In the genomic region with DNA sequence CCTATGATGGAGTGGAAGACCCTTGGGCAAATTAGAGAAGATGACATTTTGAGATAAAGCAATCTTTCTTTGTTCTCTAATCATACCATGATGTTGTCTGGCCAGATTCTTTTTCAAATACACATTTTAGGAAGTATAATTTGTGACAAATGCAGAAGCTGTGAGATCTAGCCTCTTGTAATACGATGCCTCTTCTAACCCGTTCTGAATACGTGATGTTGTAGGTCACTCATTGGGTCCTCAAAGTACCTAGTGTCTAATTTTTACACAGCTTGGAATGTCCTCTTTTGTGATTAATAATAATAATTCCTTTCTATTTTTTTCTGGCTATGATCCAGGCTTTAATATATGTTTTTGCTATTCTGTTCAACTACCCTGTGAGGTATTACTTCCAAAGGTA, we compare ENCODE assay signal across 21 cellular contexts.
"Had no signal": no experiment of that assay in that cellular context is flagged by ENCODE, and none has a peak within 500 bp of the region (broad histone marks: within the 10 kb centered on the region; RNA-seq: fewer than 3 reads in every experiment).

No MANE protein-coding gene starts in this region.

- H3K4me3 ChIP-seq: coronary artery, hepatocyte, mucosa of descending colon, right lobe of liver, upper lobe of left lung had no signal

- H2AFZ ChIP-seq: hepatocyte had no signal

- H3K9me3 Mint-ChIP-seq: activated CD4-positive, alpha-beta T cell treated with anti-CD3 and anti-CD28 coated beads, Interleukin-2, amount 10 ng/mL, durations not matched to agents 7 days and 5 days; activated naive CD4-positive, alpha-beta T cell treated with anti-CD3 and anti-CD28 coated beads, Interleukin-2, amount 50 U/mL, for 24 hours; endodermal cell had no signal

- H3K4me3 Mint-ChIP-seq: activated CD4-positive, alpha-beta T cell treated with anti-CD3 and anti-CD28 coated beads, Interleukin-2, amount 10 ng/mL, durations not matched to agents 7 days and 5 days; activated CD8-positive, alpha-beta T cell treated with anti-CD3 and anti-CD28 coated beads, Interleukin-2, amount 10 ng/mL, durations not matched to agents 7 days and 5 days; activated naive CD4-positive, alpha-beta T cell treated with anti-CD3 and anti-CD28 coated beads, Interleukin-2, amount 50 U/mL, for 24 hours; activated T-helper 1 cell treated with anti-CD3 and anti-CD28 coated beads, Interleukin-12 subunit alpha, Interleukin-12 subunit beta, Interleukin-2, Interleukin-4 antibody, amounts not matched to agents 30 ng/mL and 10 ng/mL and 1 ng/mL, durations not matched to agents 14 hours and 24 hours and 36 hours; endodermal cell; memory B cell; stimulated activated memory B cell treated with anti-CD40 and anti-IgM and Interleukin-4, amounts not matched to agents 10 μg/mL and 1 μg/mL and 100 μg/mL, for 72 hours had no signal

- H3K36me3 Mint-ChIP-seq: activated naive CD4-positive, alpha-beta T cell treated with anti-CD3 and anti-CD28 coated beads, Interleukin-2, amount 50 U/mL, for 24 hours; memory B cell; stimulated activated memory B cell treated with anti-CD40 and anti-IgM and Interleukin-4, amounts not matched to agents 10 μg/mL and 1 μg/mL and 100 μg/mL, for 72 hours had no signal

- H3K27me3 ChIP-seq: hepatocyte, right lobe of liver, upper lobe of left lung had no signal

- H3K9ac ChIP-seq: SK-N-SH had no signal

- H3K36me3 ChIP-seq: right lobe of liver, upper lobe of left lung, WERI-Rb-1 had no signal

- H3K4me1 ChIP-seq: right lobe of liver, upper lobe of left lung had no signal

- H3K4me1 Mint-ChIP-seq: activated CD4-positive, alpha-beta T cell treated with anti-CD3 and anti-CD28 coated beads, Interleukin-2, amount 10 ng/mL, durations not matched to agents 7 days and 5 days; activated naive CD4-positive, alpha-beta T cell treated with anti-CD3 and anti-CD28 coated beads, Interleukin-2, amount 50 U/mL, for 24 hours; endodermal cell; memory B cell; stimulated activated memory B cell treated with anti-CD40 and anti-IgM and Interleukin-4, amounts not matched to agents 10 μg/mL and 1 μg/mL and 100 μg/mL, for 72 hours had no signal

- H3K27ac ChIP-seq: coronary artery, hepatocyte, right lobe of liver, upper lobe of left lung, WERI-Rb-1 had no signal

- ATAC-seq: activated CD8-positive, alpha-beta T cell treated with anti-CD3 and anti-CD28 coated beads, Interleukin-2, amount 10 ng/mL, durations not matched to agents 7 days and 5 days; mucosa of descending colon; right lobe of liver; stimulated activated memory B cell treated with anti-CD40 and anti-IgM and Interleukin-4, amounts not matched to agents 10 μg/mL and 1 μg/mL and 100 μg/mL, for 72 hours had no signal

- H3K4me2 ChIP-seq: hepatocyte, SK-N-SH had no signal

- H3K27ac Mint-ChIP-seq: activated CD4-positive, alpha-beta T cell treated with anti-CD3 and anti-CD28 coated beads, Interleukin-2, amount 10 ng/mL, durations not matched to agents 7 days and 5 days; activated CD8-positive, alpha-beta T cell treated with anti-CD3 and anti-CD28 coated beads, Interleukin-2, amount 10 ng/mL, durations not matched to agents 7 days and 5 days; activated naive CD4-positive, alpha-beta T cell treated with anti-CD3 and anti-CD28 coated beads, Interleukin-2, amount 50 U/mL, for 24 hours; activated T-helper 1 cell treated with anti-CD3 and anti-CD28 coated beads, Interleukin-12 subunit alpha, Interleukin-12 subunit beta, Interleukin-2, Interleukin-4 antibody, amounts not matched to agents 30 ng/mL and 10 ng/mL and 1 ng/mL, durations not matched to agents 14 hours and 24 hours and 36 hours; endodermal cell; memory B cell; stimulated activated memory B cell treated with anti-CD40 and anti-IgM and Interleukin-4, amounts not matched to agents 10 μg/mL and 1 μg/mL and 100 μg/mL, for 72 hours had no signal

- H3K79me2 ChIP-seq: hepatocyte had no signal

- DNase-seq: activated CD4-positive, alpha-beta T cell treated with anti-CD3 and anti-CD28 coated beads, Interleukin-2, amount 10 ng/mL, durations not matched to agents 7 days and 5 days; activated CD4-positive, CD25-positive, alpha-beta regulatory T cell treated with anti-CD3 and anti-CD28 coated beads, Interleukin-2, amount 50 U/mL, for 72 hours; activated CD8-positive, alpha-beta T cell treated with anti-CD3 and anti-CD28 coated beads, Interleukin-2, amount 10 ng/mL, durations not matched to agents 7 days and 5 days; activated gamma-delta T cell treated with Interleukin-2 at 50 U/mL for 16 hours; cerebellar nuclear complex; endodermal cell; glutamatergic neuron; occipital lobe; right lobe of liver; SK-N-SH; small intestine; stimulated activated CD4-positive, alpha-beta T cell treated with anti-CD3 and anti-CD28 coated beads, Interleukin-15, amount 100 ng/mL, for 24 hours; upper lobe of left lung; WERI-Rb-1 had no signal

- H3K27me3 Mint-ChIP-seq: activated CD4-positive, alpha-beta T cell treated with anti-CD3 and anti-CD28 coated beads, Interleukin-2, amount 10 ng/mL, durations not matched to agents 7 days and 5 days; activated naive CD4-positive, alpha-beta T cell treated with anti-CD3 and anti-CD28 coated beads, Interleukin-2, amount 50 U/mL, for 24 hours; memory B cell; stimulated activated memory B cell treated with anti-CD40 and anti-IgM and Interleukin-4, amounts not matched to agents 10 μg/mL and 1 μg/mL and 100 μg/mL, for 72 hours had no signal

- H3K9me3 ChIP-seq: mucosa of descending colon, right lobe of liver, SK-N-SH, upper lobe of left lung had no signal
